In genomic region chr10:91096263-91096662, GRCh38 we compare ENCODE assay signal across 17 cellular contexts.
"Had no signal": no experiment of that assay in that cellular context is flagged by ENCODE, and none has a peak within 500 bp of the region (broad histone marks: within the 10 kb centered on the region; RNA-seq: fewer than 3 reads in every experiment).

No MANE protein-coding gene starts in this region.

- H3K4me3 Mint-ChIP-seq: mesothelial cell of epicardium; naive thymus-derived CD4-positive, alpha-beta T cell; natural killer cell treated with Interleukin-12 subunit alpha and Interleukin-12 subunit beta and Interleukin-15 and Interleukin-18, amount 100 ng/mL, for 72 hours; stimulated activated memory B cell treated with anti-CD40 and anti-IgM and Interleukin-4, amounts not matched to agents 10 μg/mL and 1 μg/mL and 100 μg/mL, for 72 hours; stimulated activated naive CD8-positive, alpha-beta T cell treated with anti-CD3 and anti-CD28 coated beads, Interleukin-15, Interleukin-2, amounts not matched to agents 100 ng/mL and 50 ng/mL, for 24 hours; type B pancreatic cell had no signal

- H3K4me1 Mint-ChIP-seq: mesothelial cell of epicardium; naive thymus-derived CD4-positive, alpha-beta T cell; stimulated activated memory B cell treated with anti-CD40 and anti-IgM and Interleukin-4, amounts not matched to agents 10 μg/mL and 1 μg/mL and 100 μg/mL, for 72 hours had no signal

- H3K27ac Mint-ChIP-seq: mesothelial cell of epicardium; naive thymus-derived CD4-positive, alpha-beta T cell; natural killer cell treated with Interleukin-12 subunit alpha and Interleukin-12 subunit beta and Interleukin-15 and Interleukin-18, amount 100 ng/mL, for 72 hours; progenitor cell of endocrine pancreas; stimulated activated memory B cell treated with anti-CD40 and anti-IgM and Interleukin-4, amounts not matched to agents 10 μg/mL and 1 μg/mL and 100 μg/mL, for 72 hours; stimulated activated naive CD8-positive, alpha-beta T cell treated with anti-CD3 and anti-CD28 coated beads, Interleukin-15, Interleukin-2, amounts not matched to agents 100 ng/mL and 50 ng/mL, for 24 hours; type B pancreatic cell had no signal

- ATAC-seq: naive thymus-derived CD4-positive, alpha-beta T cell; natural killer cell treated with Interleukin-12 subunit alpha and Interleukin-12 subunit beta and Interleukin-15 and Interleukin-18, amount 100 ng/mL, for 72 hours; right lobe of liver; stimulated activated memory B cell treated with anti-CD40 and anti-IgM and Interleukin-4, amounts not matched to agents 10 μg/mL and 1 μg/mL and 100 μg/mL, for 72 hours had no signal

- DNase-seq: islet precursor cell; left ventricle myocardium inferior; mesendoderm; naive thymus-derived CD4-positive, alpha-beta T cell; ovary; right lobe of liver; stimulated activated CD4-positive, alpha-beta T cell treated with anti-CD3 and anti-CD28 coated beads, Interleukin-1b, Interleukin-23, amount 100 ng/mL, for 48 hours; stimulated activated CD4-positive, alpha-beta T cell treated with anti-CD3 and anti-CD28 coated beads, Interleukin-2, amount 100 ng/mL, for 48 hours; stimulated activated CD4-positive, alpha-beta T cell treated with anti-CD3 and anti-CD28 coated beads, Interleukin-4, amount 100 ng/mL, for 4 hours; substantia nigra; uterus had no signal

- H3K36me3 Mint-ChIP-seq: type B pancreatic cell had no signal

- H3K27me3 Mint-ChIP-seq: progenitor cell of endocrine pancreas; stimulated activated memory B cell treated with anti-CD40 and anti-IgM and Interleukin-4, amounts not matched to agents 10 μg/mL and 1 μg/mL and 100 μg/mL, for 72 hours; stimulated activated naive CD8-positive, alpha-beta T cell treated with anti-CD3 and anti-CD28 coated beads, Interleukin-15, Interleukin-2, amounts not matched to agents 100 ng/mL and 50 ng/mL, for 24 hours had no signal
